In genomic region chr2:219205981-219206441, GRCh38 we compare ENCODE assay signal across 1 cellular context.
TF ChIP-seq lines count a peak whose summit lies in the region.

No MANE protein-coding gene starts in this region.

TF ChIP-seq in GM12878, 131 proteins besides CTCF, POLR2A, EP300 and RAD21:
- TF ChIP-seq MEF2A (IDR thresholded peaks at IDR 0.05; ENCODE audit: insufficient read depth, low read depth, low read length) (no peak), ZBTB40 (IDR thresholded peaks at IDR 0.05; ENCODE audit: borderline replicate concordance) (peak; percentile 29; the same call in 1 of the 2 replicates), BRCA1 (IDR thresholded peaks at IDR 0.05; ENCODE audit: low read depth, low read length) (no peak), EZH2 (IDR thresholded peaks at IDR 0.05; ENCODE audit: borderline replicate concordance, control insufficient read depth, low read depth, low read length) (no peak), HDAC6 (IDR thresholded peaks at IDR 0.05; ENCODE audit: unreplicated experiment) (no peak), TCF12 (IDR thresholded peaks at IDR 0.05; ENCODE audit: low read depth, low read length) (no peak)
TF ChIP-seq in GM12878: peak in this region for 1.
